ENCODE assay signal across 9 cellular contexts in genomic region chrX:132956421-132957210, GRCh38. TPM values are rescaled to one million over a fixed set of nuclear protein-coding genes. Genes with fewer than 3 reads are reported as not detected.
DNase-seq lines count a peak whose midpoint lies in the region; ATAC-seq and TF ChIP-seq lines count a peak whose summit lies in the region.
"Had no signal": no experiment of that assay in that cellular context is flagged by ENCODE, and none has a peak within 500 bp of the region (broad histone marks: within the 10 kb centered on the region; RNA-seq: fewer than 3 reads in every experiment).

No MANE protein-coding gene starts in this region.

- DNase-seq in MM.1S (no peak), endodermal cell (peak; percentile 73), adrenal gland (no peak), cerebellar cortex (ENCODE audit: low spot score) (no peak)

- H4K20me1 ChIP-seq in BLaER1 (peaks cover 12% of the 10 kb centered on the region; the same call in 1 of the 2 replicates), MM.1S (ENCODE audit: insufficient read depth, low read length) (no peaks in the 10 kb centered on the region), neural cell (ENCODE audit: insufficient read depth) (no peaks in the 10 kb centered on the region)

- intact Hi-C loops in adrenal gland (cut with DNase I) = no loop called here

- H3K79me2 ChIP-seq in MM.1S (ENCODE audit: low read length) (no peaks in the 10 kb centered on the region), neural cell (replicated peaks; ENCODE audit: insufficient read depth, low read length) (no peaks in the 10 kb centered on the region)

- no peaks in the 10 kb centered on the region for H3K36me3 ChIP-seq in BLaER1
- no peaks in the 10 kb centered on the region for H3K36me3 ChIP-seq in MM.1S (replicated peaks; ENCODE audit: insufficient read depth, low read length)
- no peaks in the 10 kb centered on the region for H3K36me3 ChIP-seq in endodermal cell (ENCODE audit: control insufficient read depth, insufficient read depth, low read length)
- no peaks in the 10 kb centered on the region for H3K36me3 ChIP-seq in neural cell (ENCODE audit: insufficient read depth, low read length)
- no peaks in the 10 kb centered on the region for H3K36me3 ChIP-seq in adrenal gland (replicated peaks in 1 of 2)

- H2AFZ ChIP-seq in MM.1S (ENCODE audit: low read length) = no peak overlapping the region; the same call in 1 of the 2 replicates
- peak overlapping the region; percentile 27 for H2AFZ ChIP-seq in neural cell (ENCODE audit: low read depth, low read length)

- H3K9ac ChIP-seq in BLaER1 (no peak overlapping the region), MM.1S (ENCODE audit: low read length) (no peak overlapping the region), endodermal cell (ENCODE audit: extremely low read depth, low read length, poor library complexity, severe bottlenecking) (no peak overlapping the region), neural cell (ENCODE audit: low read length) (peak overlapping the region; percentile 73)

- no peak for TF ChIP-seq POLR2A in adrenal gland (IDR thresholded peaks at IDR 0.05)

- peaks cover 4% of the 10 kb centered on the region; the same call in 1 of the 2 replicates for H3K9me3 ChIP-seq in BLaER1
- no peaks in the 10 kb centered on the region for H3K9me3 ChIP-seq in MM.1S (replicated peaks; ENCODE audit: insufficient read depth, low read length)
- H3K9me3 ChIP-seq in endodermal cell (ENCODE audit: control insufficient read depth, low read length) = no peaks in the 10 kb centered on the region
- H3K9me3 ChIP-seq in neural cell (ENCODE audit: low read length) = no peaks in the 10 kb centered on the region
- no peaks in the 10 kb centered on the region for H3K9me3 ChIP-seq in adrenal gland (replicated peaks in 1 of 3)

- H3K4me2 ChIP-seq in BLaER1 (peak overlapping the region; percentile 74), MM.1S (ENCODE audit: low read depth, low read length) (peak overlapping the region; percentile 30), neural cell (ENCODE audit: low read length) (no peak overlapping the region)

- H3K27me3 ChIP-seq in BLaER1 (peaks cover 80% of the 10 kb centered on the region), MM.1S (replicated peaks; ENCODE audit: insufficient read depth, low read length) (no peaks in the 10 kb centered on the region), endodermal cell (ENCODE audit: control insufficient read depth, insufficient read depth, low read length, poor library complexity, severe bottlenecking) (peaks cover 54% of the 10 kb centered on the region), neural cell (ENCODE audit: insufficient read depth, low read depth, low read length) (no peaks in the 10 kb centered on the region), adrenal gland (peaks cover 42% of the 10 kb centered on the region)

- peak overlapping the region; percentile 71 for H3K4me3 ChIP-seq in BLaER1
- peak overlapping the region; percentile 45; the same call in 1 of the 2 replicates for H3K4me3 ChIP-seq in MM.1S (ENCODE audit: low read length)
- H3K4me3 ChIP-seq in endodermal cell (ENCODE audit: low read length) = peak overlapping the region; percentile 76
- H3K4me3 ChIP-seq in neural cell (ENCODE audit: low read length) = peak overlapping the region; percentile 84
- H3K4me3 ChIP-seq in adrenal gland = peak overlapping the region in 1 of 4 donors; percentile 44

- ATAC-seq in HG02852 (IDR thresholded peaks at IDR 0.05; ENCODE audit: unreplicated experiment) (no peak), GM18858 (IDR thresholded peaks at IDR 0.05; ENCODE audit: unreplicated experiment) (no peak)

- H3K4me3 Mint-ChIP-seq in endodermal cell = peak overlapping the region; percentile 61

- no peak for TF ChIP-seq EP300 in neural cell (conservative IDR thresholded peaks at IDR 0.05; ENCODE audit: poor library complexity, severe bottlenecking)

- no peaks in the 10 kb centered on the region for H3K4me1 ChIP-seq in BLaER1
- no peaks in the 10 kb centered on the region for H3K4me1 ChIP-seq in MM.1S (ENCODE audit: low read length)
- H3K4me1 ChIP-seq in endodermal cell (ENCODE audit: control insufficient read depth, insufficient read depth, low read length) = no peaks in the 10 kb centered on the region
- H3K4me1 ChIP-seq in adrenal gland (replicated peaks in 1 of 2) = peaks cover 0 to 4% of the 10 kb centered on the region in 2 donors

- H3K9me3 Mint-ChIP-seq in endodermal cell = no peaks in the 10 kb centered on the region

- 0 to 1% methylated on average over 11 to 83 of the region's 83 CpGs for WGBS in endodermal cell (ENCODE audit: insufficient coverage in 1 of 2, insufficient read length in 1 of 2), 2 experiments
- WGBS in adrenal gland, 4 donors = 1 to 39% (median 16%) methylated on average over 27 to 83 of the region's 83 CpGs

- H3K9me2 ChIP-seq in MM.1S (replicated peaks; ENCODE audit: insufficient read depth, low read length) (no peaks in the 10 kb centered on the region), neural cell (ENCODE audit: insufficient read depth, low read length) (no peaks in the 10 kb centered on the region)

- TF ChIP-seq CTCF in MM.1S (IDR thresholded peaks at IDR 0.05; ENCODE audit: low read length) = no peak
- TF ChIP-seq CTCF in endodermal cell (conservative IDR thresholded peaks at IDR 0.05) = peak; percentile 19
- TF ChIP-seq CTCF in neural cell (IDR thresholded peaks at IDR 0.05; ENCODE audit: poor library complexity, severe bottlenecking) = peak; percentile 20
- no peak for TF ChIP-seq CTCF in adrenal gland (IDR thresholded peaks at IDR 0.05)

- H3K4me1 Mint-ChIP-seq in endodermal cell = peaks cover 33% of the 10 kb centered on the region

- TF ChIP-seq RAD21 in neural cell (conservative IDR thresholded peaks at IDR 0.05) = no peak

- H3K27me3 Mint-ChIP-seq in endodermal cell (ENCODE audit: insufficient read depth) = peaks cover 71% of the 10 kb centered on the region

- H3K27ac Mint-ChIP-seq in endodermal cell = no peak overlapping the region

- H3K36me3 Mint-ChIP-seq in endodermal cell (ENCODE audit: low read depth) = no peaks in the 10 kb centered on the region

- H3K27ac ChIP-seq in BLaER1 (no peak overlapping the region), MM.1S (ENCODE audit: low read length) (no peak overlapping the region), endodermal cell (ENCODE audit: low read depth, low read length) (no peak overlapping the region), neural cell (ENCODE audit: low read length) (peak overlapping the region; percentile 37), adrenal gland (no peak overlapping the region)

- H3F3A ChIP-seq in MM.1S (ENCODE audit: insufficient read depth, low read length) (no peaks in the 10 kb centered on the region), neural cell (ENCODE audit: insufficient read depth, low read length, poor library complexity, severe bottlenecking) (no peaks in the 10 kb centered on the region)

TF ChIP-seq in neural cell, 6 proteins besides CTCF, POLR2A, EP300 and RAD21:
- TF ChIP-seq MXI1 (conservative IDR thresholded peaks at IDR 0.05; ENCODE audit: poor library complexity, severe bottlenecking) (no peak), SMC3 (conservative IDR thresholded peaks at IDR 0.05; ENCODE audit: poor library complexity) (peak; percentile 6), EZH2 (IDR thresholded peaks at IDR 0.05; ENCODE audit: borderline replicate concordance, insufficient read depth, low read length, poor library complexity, severe bottlenecking) (no peak), REST (IDR thresholded peaks at IDR 0.05; ENCODE audit: borderline replicate concordance) (no peak)

RNA-seq across cellular contexts. Expression of gene HS6ST2, which starts 1.8 kb away (rescaled TPM):
- total RNA-seq in endodermal cell = 10 to 100 TPM in 1 of 2 donors, 1 to 10 TPM in 1; 4.1 to 19.4 TPM
- 9.3 TPM for polyA plus RNA-seq in endodermal cell (2013, experiment 1 of 2)
- polyA plus RNA-seq in endodermal cell (2013, experiment 2 of 2) = 9.1 TPM
- 34.0 and 43.0 TPM in 2 replicates for polyA plus RNA-seq in neural cell
- 51.7 and 52.3 TPM in 2 replicates for polyA minus RNA-seq in neural cell
- total RNA-seq in adrenal gland = 1 to 10 TPM in 5 of 8 donors, under 1 TPM in 3; 0.32 to 1.9 (median 1.3) TPM
- 1 to 10 TPM in 1 of 3 donors, under 1 TPM in 2; 0.24 to 2.4 (median 0.40) TPM for polyA plus RNA-seq in adrenal gland
- total RNA-seq: RPMI7951 had no signal

Comparison
In these comparisons a context has a peak if more than half of its experiments do, and no peak if none do; other contexts are left out.
1. CTCF ChIP-seq: peak in endodermal cell (single experiment) and neural cell (single experiment); none in MM.1S (single experiment) and adrenal gland (0 of 6).